ENCODE assay signal across 13 cellular contexts in genomic region chr12:111393700-111394275, GRCh38. TPM values are rescaled to one million over a fixed set of nuclear protein-coding genes. Genes with fewer than 3 reads are reported as not detected.
DNase-seq lines count a peak whose midpoint lies in the region; ATAC-seq and TF ChIP-seq lines count a peak whose summit lies in the region.
"Had no signal": no experiment of that assay in that cellular context is flagged by ENCODE, and none has a peak within 500 bp of the region (broad histone marks: within the 10 kb centered on the region; RNA-seq: fewer than 3 reads in every experiment).

No MANE protein-coding gene starts in this region.

- DNase-seq in COLO829 (ENCODE audit: low spot score) = peak; percentile 53
- peak; percentile 90 to 93 for DNase-seq in NOMO-1 (lab: John Stamatoyannopoulos, UW; ENCODE audit: unreplicated experiment in 2 of 2)
- DNase-seq in mucosa of descending colon = peak in 1 of 3 donors; percentile 64
- DNase-seq in GM03348 (ENCODE audit: low spot score) = no peak
- DNase-seq in DMS53 treated with DMSO at 0.1 percent for 48 hours (lab: John Stamatoyannopoulos, UW; ENCODE audit: unreplicated experiment) = no peak
- DNase-seq in HCEC 1CT = no peak
- DNase-seq: activated T-cell treated with anti-CD3 and anti-CD28 coated beads, Interleukin-2, amount 50 U/mL, for 4 hours; NCI-H1048; stimulated activated naive CD8-positive, alpha-beta T cell treated with anti-CD3 and anti-CD28 coated beads, Interleukin-15, Interleukin-2, amounts not matched to agents 100 U/mL and 50 U/mL, for 24 hours had no signal

- H3K4me1 ChIP-seq in mucosa of descending colon (ENCODE audit: low read depth) = no peaks in the 10 kb centered on the region

- H3K9me3 ChIP-seq in mucosa of descending colon = no peaks in the 10 kb centered on the region
- H3K9me3 ChIP-seq: SJSA1 had no signal

- no peaks in the 10 kb centered on the region for H3K27me3 Mint-ChIP-seq in dendritic cell treated with granulocyte-macrophage colony-stimulating factor and Interleukin-4, amounts not matched to agents 40 ng/mL and 50 ng/mL, for 4 days

- H3K36me3 ChIP-seq in mucosa of descending colon (ENCODE audit: low read depth) = no peaks in the 10 kb centered on the region
- H3K36me3 ChIP-seq: SJSA1 had no signal

- intact Hi-C loops in dendritic cell treated with granulocyte-macrophage colony-stimulating factor and Interleukin-4, amounts not matched to agents 40 ng/mL and 50 ng/mL, for 4 days (cut with micrococcal nuclease) = no loop called here
- intact Hi-C loops in mucosa of descending colon (cut with DNase I, micrococcal nuclease) = no loop called here

- ATAC-seq in mucosa of descending colon = peak; percentile 15
- ATAC-seq in HG03571 (IDR thresholded peaks at IDR 0.05; ENCODE audit: unreplicated experiment) = no peak
- ATAC-seq: activated CD4-positive, CD25-positive, alpha-beta regulatory T cell treated with anti-CD3 and anti-CD28 coated beads, Interleukin-2, amount 50 U/mL, for 24 hours; activated T-cell treated with anti-CD3 and anti-CD28 coated beads, Interleukin-2, amount 50 U/mL, for 4 hours; stimulated activated naive CD8-positive, alpha-beta T cell treated with anti-CD3 and anti-CD28 coated beads, Interleukin-15, Interleukin-2, amounts not matched to agents 100 U/mL and 50 U/mL, for 24 hours had no signal

- H3K4me1 Mint-ChIP-seq in dendritic cell treated with granulocyte-macrophage colony-stimulating factor and Interleukin-4, amounts not matched to agents 40 ng/mL and 50 ng/mL, for 4 days (ENCODE audit: low read depth) = peaks cover 65% of the 10 kb centered on the region

- H3K4me3 Mint-ChIP-seq in dendritic cell treated with granulocyte-macrophage colony-stimulating factor and Interleukin-4, amounts not matched to agents 40 ng/mL and 50 ng/mL, for 4 days = no peak overlapping the region
- H3K4me3 Mint-ChIP-seq: activated T-cell treated with anti-CD3 and anti-CD28 coated beads, Interleukin-2, amount 50 U/mL, for 4 hours had no signal

- H3K36me3 Mint-ChIP-seq in dendritic cell treated with granulocyte-macrophage colony-stimulating factor and Interleukin-4, amounts not matched to agents 40 ng/mL and 50 ng/mL, for 4 days (ENCODE audit: low read depth) = no peaks in the 10 kb centered on the region

- no peak for TF ChIP-seq CTCF in mucosa of descending colon (IDR thresholded peaks at IDR 0.05)

- H3K27ac Mint-ChIP-seq in dendritic cell treated with granulocyte-macrophage colony-stimulating factor and Interleukin-4, amounts not matched to agents 40 ng/mL and 50 ng/mL, for 4 days = peak overlapping the region; percentile 78

- no peak overlapping the region for H3K4me3 ChIP-seq in mucosa of descending colon
- H3K4me3 ChIP-seq: SJSA1 had no signal

- H3K9me3 Mint-ChIP-seq in dendritic cell treated with granulocyte-macrophage colony-stimulating factor and Interleukin-4, amounts not matched to agents 40 ng/mL and 50 ng/mL, for 4 days = no peaks in the 10 kb centered on the region
- H3K9me3 Mint-ChIP-seq: activated T-cell treated with anti-CD3 and anti-CD28 coated beads, Interleukin-2, amount 50 U/mL, for 4 hours had no signal

RNA-seq across cellular contexts. Expression of gene SH2B3, which starts 11.9 kb away (rescaled TPM):
- 10 to 100 TPM; 16.5 to 22.4 (median 20.5) TPM for total RNA-seq in mucosa of descending colon

RNA-seq across cellular contexts. Expression of gene PHETA1, which starts 24.9 kb away (rescaled TPM):
- 10 to 100 TPM; 21.4 to 39.8 (median 23.4) TPM for total RNA-seq in mucosa of descending colon

Comparison
In these comparisons a context has a peak if more than half of its experiments do, and no peak if none do; other contexts are left out.
1. DNase-seq: peak in COLO829 (single experiment) and NOMO-1 (2 of 2); none in GM03348 (single experiment), DMS53 treated with DMSO at 0.1 percent for 48 hours (single experiment) and HCEC 1CT (single experiment).